ENCODE assay signal across 7 cellular contexts in the genomic region with DNA sequence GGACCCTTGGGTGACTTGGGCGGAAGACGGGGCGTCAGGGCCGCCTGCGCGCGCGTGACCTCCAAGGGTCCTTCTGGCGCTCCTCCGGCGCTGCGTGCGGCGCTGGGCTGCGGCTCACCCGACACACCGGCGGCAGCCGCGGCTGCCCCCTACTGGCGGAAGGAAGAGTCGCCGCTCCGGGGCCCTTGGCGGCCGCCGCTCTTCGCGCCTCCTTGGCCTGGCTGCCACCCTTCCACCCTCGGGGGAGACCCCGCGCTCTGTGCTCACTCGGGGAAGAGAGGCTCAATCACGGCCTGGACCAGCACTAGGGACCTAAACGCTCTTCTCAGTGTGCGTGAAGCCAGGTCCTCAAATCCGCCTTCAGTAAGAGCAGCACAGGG.
DNase-seq lines count a peak whose midpoint lies in the region; ATAC-seq and TF ChIP-seq lines count a peak whose summit lies in the region.

No MANE protein-coding gene starts in this region.

- TF ChIP-seq POLR2A in GM18505 (IDR thresholded peaks at IDR 0.05; ENCODE audit: borderline replicate concordance, extremely low read depth, insufficient read depth, insufficient read length), result no peak

- no peaks in the 10 kb centered on the region for H3K9me3 ChIP-seq in upper lobe of right lung

- no peaks in the 10 kb centered on the region for H3K36me3 Mint-ChIP-seq in activated T-helper 1 cell treated with anti-CD3 and anti-CD28 coated beads, Interleukin-12 subunit alpha, Interleukin-12 subunit beta, Interleukin-2, Interleukin-4 antibody, amounts not matched to agents 30 ng/mL and 10 ng/mL and 1 ng/mL, durations not matched to agents 14 hours and 24 hours and 36 hours (ENCODE audit: low read depth)

- H3K4me1 Mint-ChIP-seq in activated T-helper 1 cell treated with anti-CD3 and anti-CD28 coated beads, Interleukin-12 subunit alpha, Interleukin-12 subunit beta, Interleukin-2, Interleukin-4 antibody, amounts not matched to agents 30 ng/mL and 10 ng/mL and 1 ng/mL, durations not matched to agents 14 hours and 24 hours and 36 hours (ENCODE audit: low read depth), result peaks cover 6% of the 10 kb centered on the region

- intact Hi-C loops in activated T-helper 1 cell treated with anti-CD3 and anti-CD28 coated beads, Interleukin-12 subunit alpha, Interleukin-12 subunit beta, Interleukin-2, Interleukin-4 antibody, amounts not matched to agents 30 ng/mL and 10 ng/mL and 1 ng/mL, durations not matched to agents 14 hours and 24 hours and 36 hours (cut with micrococcal nuclease), result no loop called here
- intact Hi-C loops in upper lobe of right lung (cut with DNase I), result no loop called here

- TF ChIP-seq CTCF in foreskin keratinocyte (conservative IDR thresholded peaks at IDR 0.05) (peak; percentile 71), upper lobe of right lung (IDR thresholded peaks at IDR 0.05) (peak; percentile 52)

- H3K4me1 ChIP-seq in foreskin keratinocyte, result no peaks in the 10 kb centered on the region
- peaks cover 4% of the 10 kb centered on the region for H3K4me1 ChIP-seq in upper lobe of right lung

- H3K27ac ChIP-seq in foreskin keratinocyte (no peak overlapping the region), upper lobe of right lung (no peak overlapping the region)

- peak overlapping the region; percentile 50 for H3K4me3 Mint-ChIP-seq in activated T-helper 1 cell treated with anti-CD3 and anti-CD28 coated beads, Interleukin-12 subunit alpha, Interleukin-12 subunit beta, Interleukin-2, Interleukin-4 antibody, amounts not matched to agents 30 ng/mL and 10 ng/mL and 1 ng/mL, durations not matched to agents 14 hours and 24 hours and 36 hours

- DNase-seq in NCI-H2227 treated with DMSO at 0.1 percent for 48 hours (lab: John Stamatoyannopoulos, UW) (peak; percentile 62), foreskin keratinocyte (peak in 1 of 2 donors; percentile 15), nucleus accumbens (lab: John Stamatoyannopoulos, UW) (peak in 29 of 56 donors; percentile 1 to 48 (median 10)), upper lobe of right lung (peak; percentile 79)
- DNase-seq in activated T-helper 1 cell treated with anti-CD3 and anti-CD28 coated beads, Interleukin-12 subunit alpha, Interleukin-12 subunit beta, Interleukin-2, Interleukin-4 antibody, amounts not matched to agents 30 ng/mL and 10 ng/mL and 1 ng/mL, durations not matched to agents 14 hours and 24 hours and 36 hours (ENCODE audit: low spot score), result peak; percentile 28

- peak overlapping the region; percentile 44 for H3K4me3 ChIP-seq in upper lobe of right lung

- ATAC-seq in GM18505 (IDR thresholded peaks at IDR 0.05; ENCODE audit: unreplicated experiment) (peak; percentile 92), HG02623 (IDR thresholded peaks at IDR 0.05; ENCODE audit: unreplicated experiment) (peak; percentile 78), foreskin keratinocyte (peak; percentile 85), upper lobe of right lung (peak; percentile 91)

- H3K36me3 ChIP-seq in upper lobe of right lung, result no peaks in the 10 kb centered on the region

- H3K27ac Mint-ChIP-seq in activated T-helper 1 cell treated with anti-CD3 and anti-CD28 coated beads, Interleukin-12 subunit alpha, Interleukin-12 subunit beta, Interleukin-2, Interleukin-4 antibody, amounts not matched to agents 30 ng/mL and 10 ng/mL and 1 ng/mL, durations not matched to agents 14 hours and 24 hours and 36 hours, result no peak overlapping the region

- H3K27me3 Mint-ChIP-seq in activated T-helper 1 cell treated with anti-CD3 and anti-CD28 coated beads, Interleukin-12 subunit alpha, Interleukin-12 subunit beta, Interleukin-2, Interleukin-4 antibody, amounts not matched to agents 30 ng/mL and 10 ng/mL and 1 ng/mL, durations not matched to agents 14 hours and 24 hours and 36 hours (ENCODE audit: insufficient read depth), result peaks cover 34% of the 10 kb centered on the region

- H3K9me3 Mint-ChIP-seq in activated T-helper 1 cell treated with anti-CD3 and anti-CD28 coated beads, Interleukin-12 subunit alpha, Interleukin-12 subunit beta, Interleukin-2, Interleukin-4 antibody, amounts not matched to agents 30 ng/mL and 10 ng/mL and 1 ng/mL, durations not matched to agents 14 hours and 24 hours and 36 hours, result no peaks in the 10 kb centered on the region

- H3K27me3 ChIP-seq in foreskin keratinocyte (peaks cover 29% of the 10 kb centered on the region), upper lobe of right lung (peaks cover 8% of the 10 kb centered on the region)
